Comparison of ENCODE assay signal across 39 cellular contexts in genomic region chr13:26384587-26384986, GRCh38.
"Had no signal": no experiment of that assay in that cellular context is flagged by ENCODE, and none has a peak within 500 bp of the region (broad histone marks: within the 10 kb centered on the region; RNA-seq: fewer than 3 reads in every experiment).

No MANE protein-coding gene starts in this region.

- H3K9me3 ChIP-seq: ascending aorta had no signal

- H3K4me3 ChIP-seq: ascending aorta, cardiac muscle cell had no signal

- H3K9me3 Mint-ChIP-seq: activated B cell treated with CpG ODN at 0.5 μM for 24 hours; activated CD4-positive, alpha-beta memory T cell treated with anti-CD3 and anti-CD28 coated beads for 36 hours; activated CD4-positive, alpha-beta T cell treated with anti-CD3 and anti-CD28 coated beads, Interleukin-2, amount 10 ng/mL, durations not matched to agents 24 days and 14 days; activated CD8-positive, alpha-beta T cell treated with anti-CD3 and anti-CD28 coated beads for 36 hours; activated naive CD4-positive, alpha-beta T cell treated with anti-CD3 and anti-CD28 coated beads, Interleukin-2, amount 10 ng/mL, durations not matched to agents 7 days and 5 days; activated naive CD4-positive, alpha-beta T cell treated with anti-CD3 and anti-CD28 coated beads, Interleukin-2, amount 50 U/mL, for 24 hours; activated naive CD8-positive, alpha-beta T cell treated with anti-CD3 and anti-CD28 coated beads, Interleukin-2, amount 10 ng/mL, durations not matched to agents 7 days and 5 days; activated naive CD8-positive, alpha-beta T cell treated with anti-CD3 and anti-CD28 coated beads, Interleukin-2, amount 50 U/mL, for 24 hours; activated T-cell treated with anti-CD3 and anti-CD28 coated beads, Interleukin-2, amount 50 U/mL, for 4 hours; activated T-cell treated with anti-CD3 and anti-CD28 coated beads, Interleukin-2, amount 50 U/mL, for 72 hours; activated T-helper 1 cell treated with anti-CD3 and anti-CD28 coated beads, Interleukin-12 subunit alpha, Interleukin-12 subunit beta, Interleukin-2, Interleukin-4 antibody, amounts not matched to agents 30 ng/mL and 10 ng/mL and 1 ng/mL, durations not matched to agents 14 hours and 24 hours and 36 hours; activated T-helper 2 cell treated with anti-CD3 and anti-CD28 coated beads, Interferon-gamma antibody, Interleukin-2, Interleukin-4, amounts not matched to agents 10 μg/mL and 5 μg/mL and 100 μg/mL, durations not matched to agents 14 hours and 24 hours and 36 hours; brain; central memory CD8-positive, alpha-beta T cell; T-helper 1 cell treated with Interleukin-12 subunit alpha and Interleukin-12 subunit beta and Interleukin-4 antibody, amounts not matched to agents 30 μg/mL and 1 μg/mL, for 36 hours; T-helper 2 cell treated with Interferon-gamma antibody and Interleukin-4, amounts not matched to agents 5 μg/mL and 100 μg/mL, for 36 hours had no signal

- H3K27ac ChIP-seq: ascending aorta, cardiac muscle cell, VCaP had no signal

- H3K4me1 Mint-ChIP-seq: activated B cell treated with CpG ODN at 0.5 μM for 24 hours had no signal

- H3K27me3 ChIP-seq: ascending aorta, cardiac muscle cell had no signal

- DNase-seq: activated B cell treated with CpG ODN at 0.5 μM for 24 hours; activated CD4-positive, alpha-beta memory T cell treated with anti-CD3 and anti-CD28 coated beads for 36 hours; activated CD4-positive, alpha-beta T cell treated with anti-CD3 and anti-CD28 coated beads for 4 hours; activated CD4-positive, alpha-beta T cell treated with anti-CD3 and anti-CD28 coated beads, Interleukin-2, amount 10 ng/mL, durations not matched to agents 24 days and 14 days; activated CD4-positive, alpha-beta T cell treated with anti-CD3 and anti-CD28 coated beads, Interleukin-2, amount 50 U/mL, for 1 hour; activated CD4-positive, alpha-beta T cell treated with anti-CD3 and anti-CD28 coated beads, Interleukin-2, amount 50 U/mL, for 4 hours; activated CD4-positive, CD25-positive, alpha-beta regulatory T cell treated with anti-CD3 and anti-CD28 coated beads, Interleukin-2, amount 50 U/mL, for 72 hours; activated CD8-positive, alpha-beta memory T cell treated with anti-CD3 and anti-CD28 coated beads, Interleukin-2, amount 50 U/mL, for 4 hours; activated CD8-positive, alpha-beta T cell treated with anti-CD3 and anti-CD28 coated beads for 36 hours; activated effector memory CD4-positive, alpha-beta T cell treated with Interleukin-2 at 50 U/mL for 16 hours; activated gamma-delta T cell; activated naive CD4-positive, alpha-beta T cell treated with anti-CD3 and anti-CD28 coated beads, Interleukin-2, amount 10 ng/mL, durations not matched to agents 7 days and 5 days; activated naive CD4-positive, alpha-beta T cell treated with Interleukin-2 at 50 U/mL for 16 hours; activated naive CD8-positive, alpha-beta T cell treated with anti-CD3 and anti-CD28 coated beads, Interleukin-2, amount 10 ng/mL, durations not matched to agents 7 days and 5 days; activated naive CD8-positive, alpha-beta T cell treated with anti-CD3 and anti-CD28 coated beads, Interleukin-2, amount 50 U/mL, for 24 hours; activated T-cell treated with anti-CD3 and anti-CD28 coated beads for 4 hours; activated T-cell treated with anti-CD3 and anti-CD28 coated beads, Interleukin-2, amount 50 U/mL, for 1 hour; activated T-cell treated with anti-CD3 and anti-CD28 coated beads, Interleukin-2, amount 50 U/mL, for 4 hours; activated T-cell treated with anti-CD3 and anti-CD28 coated beads, Interleukin-2, amount 50 U/mL, for 72 hours; amygdala; anterior cingulate cortex; caudate nucleus; cerebellar nuclear complex; T-helper 1 cell; T-helper 2 cell; T-helper 9 cell had no signal

- H3K4me1 ChIP-seq: ascending aorta had no signal

- H3K4me3 Mint-ChIP-seq: activated B cell treated with CpG ODN at 0.5 μM for 24 hours; activated CD4-positive, alpha-beta memory T cell treated with anti-CD3 and anti-CD28 coated beads for 36 hours; activated CD4-positive, alpha-beta T cell treated with anti-CD3 and anti-CD28 coated beads, Interleukin-2, amount 10 ng/mL, durations not matched to agents 24 days and 14 days; activated CD8-positive, alpha-beta T cell treated with anti-CD3 and anti-CD28 coated beads for 36 hours; activated naive CD4-positive, alpha-beta T cell treated with anti-CD3 and anti-CD28 coated beads, Interleukin-2, amount 10 ng/mL, durations not matched to agents 7 days and 5 days; activated naive CD4-positive, alpha-beta T cell treated with anti-CD3 and anti-CD28 coated beads, Interleukin-2, amount 50 U/mL, for 24 hours; activated naive CD8-positive, alpha-beta T cell; activated naive CD8-positive, alpha-beta T cell treated with anti-CD3 and anti-CD28 coated beads, Interleukin-2, amount 10 ng/mL, durations not matched to agents 7 days and 5 days; activated naive CD8-positive, alpha-beta T cell treated with anti-CD3 and anti-CD28 coated beads, Interleukin-2, amount 50 U/mL, for 24 hours; activated T-cell treated with anti-CD3 and anti-CD28 coated beads, Interleukin-2, amount 50 U/mL, for 4 hours; activated T-cell treated with anti-CD3 and anti-CD28 coated beads, Interleukin-2, amount 50 U/mL, for 72 hours; activated T-helper 1 cell treated with anti-CD3 and anti-CD28 coated beads, Interleukin-12 subunit alpha, Interleukin-12 subunit beta, Interleukin-2, Interleukin-4 antibody, amounts not matched to agents 30 ng/mL and 10 ng/mL and 1 ng/mL, durations not matched to agents 14 hours and 24 hours and 36 hours; brain; central memory CD8-positive, alpha-beta T cell; T-helper 1 cell treated with Interleukin-12 subunit alpha and Interleukin-12 subunit beta and Interleukin-4 antibody, amounts not matched to agents 30 μg/mL and 1 μg/mL, for 36 hours; T-helper 2 cell treated with Interferon-gamma antibody and Interleukin-4, amounts not matched to agents 5 μg/mL and 100 μg/mL, for 36 hours had no signal

- ATAC-seq: activated CD8-positive, alpha-beta T cell treated with anti-CD3 and anti-CD28 coated beads for 36 hours; activated naive CD8-positive, alpha-beta T cell treated with anti-CD3 and anti-CD28 coated beads, Interleukin-2, amount 50 U/mL, for 24 hours; activated T-cell treated with anti-CD3 and anti-CD28 coated beads, Interleukin-2, amount 50 U/mL, for 4 hours; activated T-cell treated with anti-CD3 and anti-CD28 coated beads, Interleukin-2, amount 50 U/mL, for 72 hours had no signal

- FAIRE-seq: bronchial epithelial cell, TTC549 had no signal

- H3K27ac Mint-ChIP-seq: activated B cell treated with CpG ODN at 0.5 μM for 24 hours; activated CD4-positive, alpha-beta memory T cell treated with anti-CD3 and anti-CD28 coated beads for 36 hours; activated CD4-positive, alpha-beta T cell treated with anti-CD3 and anti-CD28 coated beads, Interleukin-2, amount 10 ng/mL, durations not matched to agents 24 days and 14 days; activated CD8-positive, alpha-beta T cell treated with anti-CD3 and anti-CD28 coated beads for 36 hours; activated naive CD4-positive, alpha-beta T cell treated with anti-CD3 and anti-CD28 coated beads, Interleukin-2, amount 10 ng/mL, durations not matched to agents 7 days and 5 days; activated naive CD8-positive, alpha-beta T cell; activated naive CD8-positive, alpha-beta T cell treated with anti-CD3 and anti-CD28 coated beads, Interleukin-2, amount 10 ng/mL, durations not matched to agents 7 days and 5 days; activated naive CD8-positive, alpha-beta T cell treated with anti-CD3 and anti-CD28 coated beads, Interleukin-2, amount 50 U/mL, for 24 hours; activated T-cell treated with anti-CD3 and anti-CD28 coated beads, Interleukin-2, amount 50 U/mL, for 72 hours; activated T-helper 1 cell treated with anti-CD3 and anti-CD28 coated beads, Interleukin-12 subunit alpha, Interleukin-12 subunit beta, Interleukin-2, Interleukin-4 antibody, amounts not matched to agents 30 ng/mL and 10 ng/mL and 1 ng/mL, durations not matched to agents 14 hours and 24 hours and 36 hours; activated T-helper 2 cell treated with anti-CD3 and anti-CD28 coated beads, Interferon-gamma antibody, Interleukin-2, Interleukin-4, amounts not matched to agents 10 μg/mL and 5 μg/mL and 100 μg/mL, durations not matched to agents 14 hours and 24 hours and 36 hours; brain; T-helper 1 cell treated with Interleukin-12 subunit alpha and Interleukin-12 subunit beta and Interleukin-4 antibody, amounts not matched to agents 30 μg/mL and 1 μg/mL, for 36 hours; T-helper 2 cell treated with Interferon-gamma antibody and Interleukin-4, amounts not matched to agents 5 μg/mL and 100 μg/mL, for 36 hours had no signal

- H3K27me3 Mint-ChIP-seq: activated B cell treated with CpG ODN at 0.5 μM for 24 hours; activated CD4-positive, alpha-beta memory T cell treated with anti-CD3 and anti-CD28 coated beads for 36 hours; activated CD4-positive, alpha-beta T cell treated with anti-CD3 and anti-CD28 coated beads, Interleukin-2, amount 10 ng/mL, durations not matched to agents 24 days and 14 days; activated CD8-positive, alpha-beta T cell treated with anti-CD3 and anti-CD28 coated beads for 36 hours; activated naive CD4-positive, alpha-beta T cell treated with anti-CD3 and anti-CD28 coated beads, Interleukin-2, amount 10 ng/mL, durations not matched to agents 7 days and 5 days; activated naive CD4-positive, alpha-beta T cell treated with anti-CD3 and anti-CD28 coated beads, Interleukin-2, amount 50 U/mL, for 24 hours; activated naive CD8-positive, alpha-beta T cell; activated naive CD8-positive, alpha-beta T cell treated with anti-CD3 and anti-CD28 coated beads, Interleukin-2, amount 10 ng/mL, durations not matched to agents 7 days and 5 days; activated naive CD8-positive, alpha-beta T cell treated with anti-CD3 and anti-CD28 coated beads, Interleukin-2, amount 50 U/mL, for 24 hours; brain; central memory CD8-positive, alpha-beta T cell had no signal
